ENCODE assay signal across 1 cellular context in the genomic region with DNA sequence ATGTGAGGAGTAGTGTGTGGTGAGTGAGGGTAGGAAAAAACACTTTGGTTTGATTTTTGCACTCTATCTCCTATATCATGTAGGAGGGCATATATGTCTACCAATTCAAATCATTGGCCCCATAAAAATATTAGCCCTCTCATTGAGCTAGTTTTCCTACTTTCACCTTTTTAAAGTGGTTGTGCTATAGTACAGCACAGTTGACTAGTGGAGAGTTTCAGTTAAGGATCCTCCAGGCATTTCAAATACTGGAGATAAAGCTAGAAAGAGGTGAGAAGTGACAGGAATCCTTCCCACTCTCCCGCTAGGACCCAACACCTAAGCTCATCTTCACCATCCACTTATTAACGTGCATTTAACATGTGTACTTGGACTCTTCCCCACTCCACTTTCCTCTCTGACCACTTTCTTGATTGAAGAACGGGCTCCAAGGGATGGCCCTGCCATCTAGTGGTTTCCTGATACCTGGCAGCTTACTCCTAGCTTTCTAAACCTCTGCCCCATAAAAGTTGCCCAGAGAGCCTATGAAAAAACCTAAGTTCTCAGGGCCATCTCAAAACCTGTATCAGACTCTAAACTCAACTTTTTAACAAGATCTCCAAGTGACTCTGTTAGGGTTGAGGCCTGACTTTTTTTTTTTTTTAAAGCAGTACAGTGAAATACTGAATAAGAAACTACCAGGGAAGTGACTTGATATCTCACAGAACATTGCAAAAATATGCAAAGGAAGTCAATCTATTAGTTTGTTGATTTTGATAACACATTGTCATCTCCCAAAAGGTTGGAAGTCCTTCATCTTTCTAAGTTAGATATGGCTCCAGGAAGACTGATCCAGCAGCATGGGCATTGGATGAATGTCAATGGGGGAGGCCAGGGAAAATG.
TF ChIP-seq lines count a peak whose summit lies in the region.

No MANE protein-coding gene starts in this region.

TF ChIP-seq in K562, 482 proteins besides CTCF, POLR2A, EP300 and RAD21 (continued from another document):
- peak; percentile 26; the same call in 1 of the 2 replicates for TF ChIP-seq DEAF1 (CRISPR knock-in tag; IDR thresholded peaks at IDR 0.05)
- TF ChIP-seq JUND (IDR thresholded peaks at IDR 0.05; ENCODE audit: borderline replicate concordance, low read depth, low read length): 0 out of 2 replicates have a peak, but pooled peaks have one; percentile 9
- no peak for TF ChIP-seq JUND (tag; IDR thresholded peaks at IDR 0.05; ENCODE audit: borderline replicate concordance, low read depth, low read length)
- no peak for TF ChIP-seq KHSRP (IDR thresholded peaks at IDR 0.05)
- TF ChIP-seq ZNF778 (CRISPR knock-in tag; IDR thresholded peaks at IDR 0.05): no peak
- TF ChIP-seq TAF1 (IDR thresholded peaks at IDR 0.05; ENCODE audit: control insufficient read depth, extremely low read depth, insufficient read depth, low read length, severe bottlenecking): no peak
- TF ChIP-seq ZFX (CRISPR knock-in tag; IDR thresholded peaks at IDR 0.05): no peak
- no peak for TF ChIP-seq EGR1 (conservative IDR thresholded peaks at IDR 0.05)
- TF ChIP-seq, protein P1, sequence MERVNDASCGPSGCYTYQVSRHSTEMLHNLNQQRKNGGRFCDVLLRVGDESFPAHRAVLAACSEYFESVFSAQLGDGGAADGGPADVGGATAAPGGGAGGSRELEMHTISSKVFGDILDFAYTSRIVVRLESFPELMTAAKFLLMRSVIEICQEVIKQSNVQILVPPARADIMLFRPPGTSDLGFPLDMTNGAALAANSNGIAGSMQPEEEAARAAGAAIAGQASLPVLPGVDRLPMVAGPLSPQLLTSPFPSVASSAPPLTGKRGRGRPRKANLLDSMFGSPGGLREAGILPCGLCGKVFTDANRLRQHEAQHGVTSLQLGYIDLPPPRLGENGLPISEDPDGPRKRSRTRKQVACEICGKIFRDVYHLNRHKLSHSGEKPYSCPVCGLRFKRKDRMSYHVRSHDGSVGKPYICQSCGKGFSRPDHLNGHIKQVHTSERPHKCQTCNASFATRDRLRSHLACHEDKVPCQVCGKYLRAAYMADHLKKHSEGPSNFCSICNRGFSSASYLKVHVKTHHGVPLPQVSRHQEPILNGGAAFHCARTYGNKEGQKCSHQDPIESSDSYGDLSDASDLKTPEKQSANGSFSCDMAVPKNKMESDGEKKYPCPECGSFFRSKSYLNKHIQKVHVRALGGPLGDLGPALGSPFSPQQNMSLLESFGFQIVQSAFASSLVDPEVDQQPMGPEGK (CRISPR knock-in tag; IDR thresholded peaks at IDR 0.05; ENCODE audit: borderline replicate concordance): no peak
- TF ChIP-seq ZC3H4 (CRISPR knock-in tag; IDR thresholded peaks at IDR 0.05; ENCODE audit: borderline replicate concordance): no peak
- TF ChIP-seq HOMEZ (CRISPR knock-in tag; IDR thresholded peaks at IDR 0.05): no peak
TF ChIP-seq in K562: peak in this region for 3.
